In the genomic region with DNA sequence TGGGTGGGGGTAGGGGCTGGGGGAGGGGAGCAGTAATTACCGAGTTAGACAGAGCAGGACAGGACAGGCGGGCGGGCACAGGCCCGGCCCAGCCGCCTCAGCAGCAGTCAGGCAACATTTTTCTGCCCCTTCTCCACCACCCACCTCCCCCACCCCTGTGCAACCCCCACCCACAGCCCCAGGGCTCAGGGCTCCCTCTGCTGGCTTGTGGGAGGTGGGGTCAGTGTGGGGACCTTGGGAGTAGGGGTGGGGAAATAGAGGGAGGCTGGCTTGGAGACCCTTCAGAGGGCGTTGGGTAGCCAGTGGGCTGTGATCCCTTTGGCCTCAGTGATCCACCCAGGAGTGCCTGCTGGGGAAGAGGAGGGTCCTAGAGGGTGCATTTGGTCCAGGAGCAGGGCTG, we compare ENCODE assay signal across 1 cellular context.
TF ChIP-seq lines count a peak whose summit lies in the region.

No MANE protein-coding gene starts in this region.

TF ChIP-seq in H1, 55 proteins besides CTCF, POLR2A, EP300 and RAD21:
- no peak for TF ChIP-seq CEBPB (IDR thresholded peaks at IDR 0.05; ENCODE audit: low read depth, low read length)
- TF ChIP-seq SUZ12 (IDR thresholded peaks at IDR 0.05; ENCODE audit: low read length) = 0 out of 2 replicates have a peak, but pooled peaks have one; percentile 3
